8 cellular contexts compared by ENCODE assay signal in the genomic region with DNA sequence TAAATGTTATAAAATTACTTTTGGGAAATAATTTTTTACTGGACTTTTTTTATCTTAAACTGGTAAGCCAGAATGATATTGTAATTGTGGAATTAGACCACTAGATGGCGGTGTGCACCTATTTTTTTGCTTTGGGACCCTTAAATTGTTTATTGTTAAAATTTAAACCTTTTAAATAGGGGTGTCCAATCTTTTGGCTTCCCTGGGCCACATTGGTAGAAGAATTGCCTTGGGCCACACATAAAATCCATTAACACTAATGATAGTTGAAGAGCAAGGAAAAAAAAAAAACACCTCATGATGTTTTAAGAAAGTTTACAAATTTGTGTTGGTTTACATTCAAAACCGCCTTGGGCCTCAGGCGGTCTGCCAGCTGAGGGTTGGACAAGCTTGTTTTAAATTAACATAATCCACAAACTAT. TPM values are rescaled to one million over a fixed set of nuclear protein-coding genes. Genes with fewer than 3 reads are reported as not detected.
DNase-seq lines count a peak whose midpoint lies in the region; ATAC-seq and TF ChIP-seq lines count a peak whose summit lies in the region.

No MANE protein-coding gene starts in this region.

- peaks cover 11 to 13% of the 10 kb centered on the region in 2 donors for H3K4me1 Mint-ChIP-seq in effector memory CD8-positive, alpha-beta T cell (ENCODE audit: low read depth in 2 of 2)
- no peaks in the 10 kb centered on the region for H3K4me1 Mint-ChIP-seq in osteocyte (ENCODE audit: unreplicated experiment)

- no peaks in the 10 kb centered on the region for H3K9me3 Mint-ChIP-seq in effector memory CD8-positive, alpha-beta T cell
- H3K9me3 Mint-ChIP-seq in osteocyte (ENCODE audit: unreplicated experiment) = peaks cover 3% of the 10 kb centered on the region

- no peak overlapping the region for H3K4me3 Mint-ChIP-seq in effector memory CD8-positive, alpha-beta T cell
- no peak overlapping the region for H3K4me3 Mint-ChIP-seq in osteocyte (ENCODE audit: unreplicated experiment)

- no peak for DNase-seq in left ventricle myocardium inferior
- DNase-seq in Right ventricle myocardium inferior (ENCODE audit: missing footprints) = no peak
- peak; percentile 46 for DNase-seq in NCI-H69 (lab: John Stamatoyannopoulos, UW)
- peak; percentile 12 to 38 (median 19) for DNase-seq in effector memory CD8-positive, alpha-beta T cell
- DNase-seq in osteocyte (ENCODE audit: extremely low spot score, unreplicated experiment) = no peak

- intact Hi-C loops in left ventricle myocardium inferior (cut with micrococcal nuclease) (no loop called here), Right ventricle myocardium inferior (cut with DNase I) (no loop called here)

- TF ChIP-seq CTCF in left ventricle myocardium inferior (IDR thresholded peaks at IDR 0.05; ENCODE audit: borderline replicate concordance) (peak; percentile 79), osteocyte (IDR thresholded peaks at IDR 0.05) (peak; percentile 75)

- H3K27ac ChIP-seq in left ventricle myocardium inferior (replicated peaks) = no peak overlapping the region

- no peak overlapping the region for H3K4me3 ChIP-seq in left ventricle myocardium inferior

- peaks cover 89% of the 10 kb centered on the region for H3K27me3 ChIP-seq in left ventricle myocardium inferior (ENCODE audit: low read depth)

- H3K36me3 Mint-ChIP-seq in effector memory CD8-positive, alpha-beta T cell (ENCODE audit: insufficient read depth) = peaks cover 4% of the 10 kb centered on the region
- H3K36me3 Mint-ChIP-seq in osteocyte (ENCODE audit: unreplicated experiment) = no peaks in the 10 kb centered on the region

- ATAC-seq in Right ventricle myocardium inferior (no peak), GM18870 (IDR thresholded peaks at IDR 0.05; ENCODE audit: unreplicated experiment) (no peak), GM21515 (IDR thresholded peaks at IDR 0.05; ENCODE audit: unreplicated experiment) (no peak), HG02571 (IDR thresholded peaks at IDR 0.05; ENCODE audit: unreplicated experiment) (no peak)
- ATAC-seq in effector memory CD8-positive, alpha-beta T cell (replicated peaks) = no peak

- H3K27ac Mint-ChIP-seq in effector memory CD8-positive, alpha-beta T cell = no peak overlapping the region
- no peak overlapping the region for H3K27ac Mint-ChIP-seq in osteocyte (ENCODE audit: unreplicated experiment)

- H3K9me3 ChIP-seq in left ventricle myocardium inferior (replicated peaks) = no peaks in the 10 kb centered on the region

- H3K36me3 ChIP-seq in left ventricle myocardium inferior = no peaks in the 10 kb centered on the region

- H3K27me3 Mint-ChIP-seq in effector memory CD8-positive, alpha-beta T cell = peaks cover 72 to 81% of the 10 kb centered on the region in 2 donors
- H3K27me3 Mint-ChIP-seq in osteocyte (ENCODE audit: unreplicated experiment) = peaks cover 59% of the 10 kb centered on the region

- no peaks in the 10 kb centered on the region for H3K4me1 ChIP-seq in left ventricle myocardium inferior

RNA-seq across cellular contexts. Expression of gene GADD45G, which starts 28.4 kb away (rescaled TPM):
- total RNA-seq in left ventricle myocardium inferior = 44.5 TPM
- 47.6 TPM for total RNA-seq in Right ventricle myocardium inferior
- total RNA-seq in osteocyte = 0.71 and 1.0 TPM in 2 replicates

Comparison
In these comparisons a context has a peak if more than half of its experiments do, and no peak if none do; other contexts are left out.
1. DNase-seq: peak in NCI-H69 (single experiment) and effector memory CD8-positive, alpha-beta T cell (3 of 3); none in left ventricle myocardium inferior (single experiment), Right ventricle myocardium inferior (single experiment) and osteocyte (single experiment).
2. RNA of gene GADD45G, which starts 28.4 kb away (total RNA-seq): 47.6 TPM in Right ventricle myocardium inferior (single experiment) and 44.5 TPM in left ventricle myocardium inferior (single experiment); 0.71 to 1.0 TPM in osteocyte; every median in the first group is over 10 times any median in the second.